ENCODE assay signal across 8 cellular contexts in the genomic region with DNA sequence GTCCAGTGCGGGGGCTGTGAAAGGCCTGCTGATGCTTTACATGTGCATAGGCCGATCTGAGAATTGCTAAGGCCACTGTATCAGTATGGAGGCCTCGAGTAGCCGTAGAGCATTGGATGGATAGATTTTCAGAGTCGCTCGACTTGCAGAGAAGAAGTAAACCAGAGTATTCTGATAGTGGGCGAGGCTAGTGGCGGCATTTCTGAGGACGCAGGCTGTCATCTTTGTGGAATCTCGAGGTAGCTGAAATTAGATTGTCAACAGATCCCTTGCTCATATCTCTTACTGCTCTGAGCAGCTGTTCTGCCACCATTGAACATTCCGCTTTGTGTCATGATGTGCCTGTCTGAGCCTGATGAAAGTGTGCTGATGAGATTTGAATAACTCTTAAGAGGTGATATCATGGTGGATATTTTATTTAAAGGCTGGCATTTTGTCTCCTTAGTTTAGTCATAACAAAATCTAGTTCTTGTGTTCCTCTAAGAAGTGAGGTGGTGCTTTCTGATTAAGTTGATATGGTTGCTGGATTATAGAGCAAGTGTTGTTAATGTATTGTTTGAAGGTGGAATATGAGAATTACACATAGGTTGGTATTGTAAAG. TPM values are rescaled to one million over a fixed set of nuclear protein-coding genes. Genes with fewer than 3 reads are reported as not detected.
DNase-seq lines count a peak whose midpoint lies in the region; ATAC-seq, FAIRE-seq and TF ChIP-seq lines count a peak whose summit lies in the region.

No MANE protein-coding gene starts in this region.

- H2BK120ac ChIP-seq in H1 (replicated peaks; ENCODE audit: low read depth, low read length), result no peak overlapping the region

- H3K4me3 Mint-ChIP-seq in naive thymus-derived CD8-positive, alpha-beta T cell, result peak overlapping the region; percentile 50 to 89 (median 72)

- no peak overlapping the region for H2BK15ac ChIP-seq in H1 (ENCODE audit: low read length)

- no peak overlapping the region for H4K8ac ChIP-seq in H1 (ENCODE audit: extremely low read depth, insufficient read depth, low read length)

- no peaks in the 10 kb centered on the region for H3K36me3 Mint-ChIP-seq in naive thymus-derived CD8-positive, alpha-beta T cell

- H3K4me1 Mint-ChIP-seq in naive thymus-derived CD8-positive, alpha-beta T cell, result peaks cover 11 to 41% (median 31%) of the 10 kb centered on the region in 4 donors

- H4K91ac ChIP-seq in H1 (replicated peaks; ENCODE audit: insufficient read length, low read length), result no peak overlapping the region

- POLR2A ChIA-PET in H1 (lab: Charles Lee; ENCODE audit: partially characterized antibody), result interaction anchor here (0.6 to 1.0 kb wide), 5 partner anchors 10 to 142 kb away, joined by 3 to 7 read pairs (median 4); no protein-coding TSS in a partner anchor
- POLR2A ChIA-PET in naive thymus-derived CD8-positive, alpha-beta T cell (lab: Charles Lee), result no interaction called here

- H2BK12ac ChIP-seq in H1 (ENCODE audit: low read depth, low read length), result no peak overlapping the region

- H3K9ac ChIP-seq in H1 (replicated peaks in 1 of 4; ENCODE audit: extremely low read depth in 1 of 4, low read depth in 3 of 4, low read length in 3 of 4), result peak overlapping the region; percentile 63 to 91 (median 88); a peak in 6 of 7 replicates

- no peak overlapping the region for H3K56ac ChIP-seq in H1 (replicated peaks; ENCODE audit: insufficient read length, low read depth, low read length)

- H3K14ac ChIP-seq in H1 (ENCODE audit: insufficient read length), result no peak overlapping the region

- H3K27me3 Mint-ChIP-seq in naive thymus-derived CD8-positive, alpha-beta T cell, result peaks cover 0 to 3% (median 2%) of the 10 kb centered on the region in 5 donors

- H3K27me3 ChIP-seq in H1 (replicated peaks in 1 of 4; ENCODE audit: control insufficient read depth in 3 of 4, extremely low read depth in 1 of 4, insufficient read depth in 3 of 4, low read length in 3 of 4), result no peaks in the 10 kb centered on the region

- TF ChIP-seq RAD21 in H1 (IDR thresholded peaks at IDR 0.05 in 1 of 2, conservative IDR thresholded peaks at IDR 0.05 in 1 of 2; ENCODE audit: low read depth in 2 of 2, low read length in 2 of 2), result no peak

- H2AFZ ChIP-seq in H1 (ENCODE audit: low read length), result no peak overlapping the region

- no peak overlapping the region for H3K27ac ChIP-seq in H1 (ENCODE audit: low read depth, low read length)

- peak overlapping the region; percentile 25 for H3K4ac ChIP-seq in H1 (replicated peaks; ENCODE audit: insufficient read length, low read depth, low read length)

- CTCF ChIA-PET in H1 (lab: Charles Lee; ENCODE audit: partially characterized antibody), result interaction anchor here (0.7 to 0.9 kb wide), 3 partner anchors 9 to 106 kb away, joined by 3 read pairs; no protein-coding TSS in a partner anchor

- peak overlapping the region; percentile 78 to 99 for H3K4me2 ChIP-seq in H1 (ENCODE audit: insufficient read depth in 1 of 2, low read depth in 2 of 2, low read length in 2 of 2)

- 0 out of 2 replicates have a peak overlapping the region, but pooled peaks have one; percentile 20 for H2AK5ac ChIP-seq in H1 (ENCODE audit: low read depth, low read length)

- peak overlapping the region; percentile 76; the same call in 1 of the 2 replicates for H2BK5ac ChIP-seq in H1 (ENCODE audit: low read depth, low read length)

- H3K23me2 ChIP-seq in H1 (ENCODE audit: low read depth, low read length), result peaks cover 15% of the 10 kb centered on the region

- H3K27ac Mint-ChIP-seq in naive thymus-derived CD8-positive, alpha-beta T cell, result peak overlapping the region; percentile 3 to 89 (median 64)

- no peak overlapping the region for H4K5ac ChIP-seq in H1 (ENCODE audit: insufficient read length, low read depth, low read length)

- peak; percentile 13 for DNase-seq in NCI-H748 (lab: John Stamatoyannopoulos, UW; ENCODE audit: unreplicated experiment)
- DNase-seq in NCI-H748 treated with DMSO at 0.1 percent for 48 hours (lab: John Stamatoyannopoulos, UW), result no peak
- peak; percentile 82 for DNase-seq in RKO (ENCODE audit: low spot score)
- DNase-seq in H1 (ENCODE audit: low read depth in 1 of 2, low spot score in 2 of 2), result no peak
- no peak for DNase-seq in naive thymus-derived CD8-positive, alpha-beta T cell
- no peak for DNase-seq in GM20000 (ENCODE audit: low spot score)
- no peak for DNase-seq in NCI-H1436 treated with DMSO at 0.1 percent for 48 hours (lab: John Stamatoyannopoulos, UW)

- no peak for TF ChIP-seq EP300 in H1 (IDR thresholded peaks at IDR 0.05; ENCODE audit: borderline replicate concordance in 1 of 2, low read depth in 2 of 2, low read length in 2 of 2)

- peak overlapping the region; percentile 79 to 95 (median 94) for H3K4me3 ChIP-seq in H1 (ENCODE audit: extremely low read depth in 1 of 4, insufficient read depth in 2 of 4, low read depth in 3 of 4, low read length in 4 of 4)

- H3K4me1 ChIP-seq in H1 (replicated peaks in 1 of 4; ENCODE audit: control insufficient read depth in 3 of 4, insufficient read depth in 4 of 4, low read length in 3 of 4), result peaks cover 0 to 4% (median 2%) of the 10 kb centered on the region in 4 experiments; a peak in 4 of 7 replicates

- H3K36me3 ChIP-seq in H1 (ENCODE audit: control insufficient read depth in 2 of 4, insufficient read depth in 4 of 4, low read length in 3 of 4), result no peaks in the 10 kb centered on the region

- H4K20me1 ChIP-seq in H1 (replicated peaks in 1 of 2; ENCODE audit: control insufficient read depth in 1 of 2, insufficient read depth in 2 of 2, low read length in 2 of 2), result peaks cover 7 to 14% of the 10 kb centered on the region in 2 experiments

- H3K18ac ChIP-seq in H1 (ENCODE audit: extremely low read depth, low read length), result no peak overlapping the region; the same call in 1 of the 2 replicates

- peaks cover 2% of the 10 kb centered on the region; the same call in 1 of the 2 replicates for H3K79me1 ChIP-seq in H1 (ENCODE audit: low read depth, low read length)

- H2BK20ac ChIP-seq in H1 (ENCODE audit: low read length), result no peak overlapping the region

- no peak for ATAC-seq in naive thymus-derived CD8-positive, alpha-beta T cell
- no peak for ATAC-seq in HG03520 (IDR thresholded peaks at IDR 0.05; ENCODE audit: unreplicated experiment)

- no peak overlapping the region for H3K23ac ChIP-seq in H1 (ENCODE audit: insufficient read length)

- 44% methylated on average over 11 of the region's 11 CpGs; no CpG with 5 or more reads in 1 of the 2 experiments for WGBS in H1 (ENCODE audit: extremely low coverage in 1 of 2, insufficient coverage in 1 of 2, insufficient read length in 1 of 2, insufficient replicate concordance in 2 of 2, low coverage in 1 of 2, low lambda C conversion rate in 2 of 2, missing lambda C conversion rate in 1 of 2), 2 experiments

- TF ChIP-seq POLR2A in H1 (IDR thresholded peaks at IDR 0.05; ENCODE audit: control extremely low read depth in 1 of 2, low read depth in 2 of 2, low read length in 2 of 2), result peak in 1 of 2 experiments; percentile 6; a peak in 1 of 3 replicates

- H3K9me3 Mint-ChIP-seq in naive thymus-derived CD8-positive, alpha-beta T cell, result no peaks in the 10 kb centered on the region

- no peak for FAIRE-seq in H1 (lab: Jason Lieb, UNC)

- no peak for TF ChIP-seq CTCF in H1 (IDR thresholded peaks at IDR 0.05; ENCODE audit: control extremely low read depth in 1 of 3, insufficient read depth in 1 of 3, low read depth in 1 of 3, low read length in 3 of 3)
- TF ChIP-seq CTCF in GM20000 (IDR thresholded peaks at IDR 0.05; ENCODE audit: extremely low read depth, missing control alignments), result no peak

- peaks cover 28 to 57% of the 10 kb centered on the region in 2 experiments for H3K79me2 ChIP-seq in H1 (ENCODE audit: control insufficient read depth in 1 of 2, insufficient read depth in 2 of 2, low read length in 2 of 2)

- H3K9me3 ChIP-seq in H1 (ENCODE audit: insufficient read depth in 2 of 2, low read depth in 1 of 2, low read length in 1 of 2), result no peaks in the 10 kb centered on the region

TF ChIP-seq in H1, 55 proteins besides CTCF, POLR2A, EP300 and RAD21:
- TF ChIP-seq CHD2 (IDR thresholded peaks at IDR 0.05; ENCODE audit: low read length) (no peak), SUZ12 (IDR thresholded peaks at IDR 0.05; ENCODE audit: low read length) (no peak), BRCA1 (IDR thresholded peaks at IDR 0.05; ENCODE audit: low read depth, low read length) (no peak), BACH1 (IDR thresholded peaks at IDR 0.05; ENCODE audit: low read length) (no peak), HDAC2 (IDR thresholded peaks at IDR 0.05; ENCODE audit: borderline replicate concordance in 1 of 2, low read depth in 2 of 2, low read length in 2 of 2) (no peak), KDM4A (IDR thresholded peaks at IDR 0.05; ENCODE audit: low read depth, low read length, severe bottlenecking) (no peak), ASH2L (IDR thresholded peaks at IDR 0.05; ENCODE audit: low read length) (no peak), ZNF274 (IDR thresholded peaks at IDR 0.05; ENCODE audit: borderline replicate concordance, extremely low read depth, low read length) (no peak), SP4 (IDR thresholded peaks at IDR 0.05; ENCODE audit: low read length) (no peak)

RNA-seq across cellular contexts. Expression of a gene that starts 1.5 kb away (rescaled TPM):
- total RNA-seq in H1 (2021; fragmentation: NEBNext Ultra II Directional; extraction: Animal tissue kit (Norgen Biotek cat#: 25700)), result 73.9 and 74.2 TPM in 2 replicates
- 39.1 and 41.4 TPM in 2 replicates for polyA plus RNA-seq in H1 (2011; rRNA removed)
- polyA plus RNA-seq in H1 (2011; cell fraction: cytosol; rRNA removed), result 30.0 TPM
- polyA plus RNA-seq in H1 (2011; cell fraction: nucleus; rRNA removed), result 42.2 TPM
- 24.4 to 38.4 TPM (median 33.7 TPM) in 4 replicates for polyA plus RNA-seq in H1 (2012, experiment 1 of 2)
- 2.0 TPM for polyA plus RNA-seq in H1 (2012, experiment 2 of 2)
- polyA plus RNA-seq in H1 (2013, experiment 1 of 2), result 26.3 TPM
- 21.9 TPM for polyA plus RNA-seq in H1 (2013, experiment 2 of 2)
- polyA minus RNA-seq in H1 (2011; rRNA and poly(A)+ RNA removed), result 117 and 124 TPM in 2 replicates
- polyA minus RNA-seq in H1 (2011; cell fraction: cytosol; rRNA and poly(A)+ RNA removed), result 47.2 TPM
- polyA minus RNA-seq in H1 (2011; cell fraction: nucleus; rRNA and poly(A)+ RNA removed), result 69.9 TPM
- 10 to 100 TPM; 10.0 to 11.4 TPM for total RNA-seq in naive thymus-derived CD8-positive, alpha-beta T cell
- 1 to 10 TPM in 2 of 3 donors, under 1 TPM in 1; 0.70 to 2.1 (median 2.0) TPM for polyA plus RNA-seq in naive thymus-derived CD8-positive, alpha-beta T cell

Comparison
In these comparisons a context has a peak if more than half of its experiments do, and no peak if none do; other contexts are left out.
1. DNase-seq: peak in NCI-H748 (single experiment) and RKO (single experiment); none in NCI-H748 treated with DMSO at 0.1 percent for 48 hours (single experiment), H1 (0 of 2), naive thymus-derived CD8-positive, alpha-beta T cell (0 of 10), GM20000 (single experiment) and NCI-H1436 treated with DMSO at 0.1 percent for 48 hours (single experiment).